In genomic region chr10:72344932-72345331, GRCh38 we compare ENCODE assay signal across 17 cellular contexts. TPM values are rescaled to one million over a fixed set of nuclear protein-coding genes. Genes with fewer than 3 reads are reported as not detected.
DNase-seq lines count a peak whose midpoint lies in the region; ATAC-seq, FAIRE-seq and TF ChIP-seq lines count a peak whose summit lies in the region.
"Had no signal": no experiment of that assay in that cellular context is flagged by ENCODE, and none has a peak within 500 bp of the region (broad histone marks: within the 10 kb centered on the region; RNA-seq: fewer than 3 reads in every experiment).

No MANE protein-coding gene starts in this region.

- H4K8ac ChIP-seq in neuronal stem cell (ENCODE audit: low read depth, low read length): no peak overlapping the region

- FAIRE-seq in GM18507 (lab: Jason Lieb, UNC): peak; percentile 71

- H3K9me3 Mint-ChIP-seq in activated CD4-positive, alpha-beta T cell treated with anti-CD3 and anti-CD28 coated beads, Interleukin-2, amount 10 ng/mL, durations not matched to agents 7 days and 5 days: no peaks in the 10 kb centered on the region
- H3K9me3 Mint-ChIP-seq in activated CD8-positive, alpha-beta T cell treated with anti-CD3 and anti-CD28 coated beads, Interleukin-2, amount 10 ng/mL, durations not matched to agents 7 days and 5 days (ENCODE audit: insufficient read depth): no peaks in the 10 kb centered on the region
- no peaks in the 10 kb centered on the region for H3K9me3 Mint-ChIP-seq in nephron progenitor cell
- H3K9me3 Mint-ChIP-seq: brain, nephron had no signal

- no peak overlapping the region for H3K4me3 Mint-ChIP-seq in activated CD4-positive, alpha-beta T cell treated with anti-CD3 and anti-CD28 coated beads, Interleukin-2, amount 10 ng/mL, durations not matched to agents 7 days and 5 days
- H3K4me3 Mint-ChIP-seq in activated CD8-positive, alpha-beta T cell treated with anti-CD3 and anti-CD28 coated beads, Interleukin-2, amount 10 ng/mL, durations not matched to agents 7 days and 5 days: no peak overlapping the region
- no peak overlapping the region for H3K4me3 Mint-ChIP-seq in nephron progenitor cell
- H3K4me3 Mint-ChIP-seq: brain, nephron had no signal

- peaks cover 5% of the 10 kb centered on the region for H3K79me1 ChIP-seq in neuronal stem cell (ENCODE audit: low read depth, low read length)

- POLR2A ChIA-PET in activated CD4-positive, alpha-beta T cell treated with anti-CD3 and anti-CD28 coated beads, Interleukin-2, amount 10 ng/mL, durations not matched to agents 7 days and 5 days (lab: Charles Lee): interaction anchor here (0.5 kb wide), 1 partner anchor 319 kb away, joined by 3 read pairs; no protein-coding TSS in a partner anchor
- POLR2A ChIA-PET in activated CD8-positive, alpha-beta T cell treated with anti-CD3 and anti-CD28 coated beads, Interleukin-2, amount 10 ng/mL, durations not matched to agents 7 days and 5 days (lab: Charles Lee): interaction anchor here (0.6 to 1.7 kb wide), 4 partner anchors 9 to 71 kb away, joined by 3 to 7 read pairs (median 5); partner anchors contain the start of genes DDIT4 and DNAJB12

- no peak overlapping the region for H4K91ac ChIP-seq in neuronal stem cell (ENCODE audit: low read depth, low read length, poor library complexity)

- H3K27me3 ChIP-seq in neuronal stem cell (ENCODE audit: control insufficient read depth in 3 of 3, insufficient read depth in 3 of 3, low read depth in 1 of 3, low read length in 3 of 3) (no peaks in the 10 kb centered on the region), WERI-Rb-1 (ENCODE audit: insufficient read depth, low read depth, severe bottlenecking) (no peaks in the 10 kb centered on the region)

- peaks cover 35% of the 10 kb centered on the region for H3K4me1 Mint-ChIP-seq in activated CD4-positive, alpha-beta T cell treated with anti-CD3 and anti-CD28 coated beads, Interleukin-2, amount 10 ng/mL, durations not matched to agents 7 days and 5 days
- peaks cover 33% of the 10 kb centered on the region for H3K4me1 Mint-ChIP-seq in activated CD8-positive, alpha-beta T cell treated with anti-CD3 and anti-CD28 coated beads, Interleukin-2, amount 10 ng/mL, durations not matched to agents 7 days and 5 days (ENCODE audit: low read depth)
- H3K4me1 Mint-ChIP-seq in nephron progenitor cell: no peaks in the 10 kb centered on the region
- H3K4me1 Mint-ChIP-seq: brain had no signal

- peak overlapping the region; percentile 25 for H3K23ac ChIP-seq in neuronal stem cell (ENCODE audit: low read depth, low read length, poor library complexity)

- H2BK120ac ChIP-seq in neuronal stem cell (ENCODE audit: low read depth, low read length): no peak overlapping the region

- no peak overlapping the region for H2AK5ac ChIP-seq in neuronal stem cell (ENCODE audit: low read depth, low read length)

- H2BK12ac ChIP-seq in neuronal stem cell (ENCODE audit: low read length): no peak overlapping the region

- CTCF ChIA-PET in activated CD4-positive, alpha-beta T cell treated with anti-CD3 and anti-CD28 coated beads, Interleukin-2, amount 10 ng/mL, durations not matched to agents 7 days and 5 days (lab: Charles Lee): interaction anchor here (0.5 to 1.6 kb wide), 8 partner anchors 9 to 725 kb away, joined by 3 to 8 read pairs (median 4); partner anchors contain the start of gene DNAJB12
- CTCF ChIA-PET in activated CD8-positive, alpha-beta T cell treated with anti-CD3 and anti-CD28 coated beads, Interleukin-2, amount 10 ng/mL, durations not matched to agents 7 days and 5 days (lab: Charles Lee): interaction anchor here (0.9 to 1.5 kb wide), 7 partner anchors 9 to 449 kb away, joined by 3 to 4 read pairs (median 4); no protein-coding TSS in a partner anchor

- peak overlapping the region; percentile 75 for H3K27ac Mint-ChIP-seq in activated CD4-positive, alpha-beta T cell treated with anti-CD3 and anti-CD28 coated beads, Interleukin-2, amount 10 ng/mL, durations not matched to agents 7 days and 5 days
- H3K27ac Mint-ChIP-seq in activated CD8-positive, alpha-beta T cell treated with anti-CD3 and anti-CD28 coated beads, Interleukin-2, amount 10 ng/mL, durations not matched to agents 7 days and 5 days: peak overlapping the region; percentile 77
- no peak overlapping the region for H3K27ac Mint-ChIP-seq in nephron progenitor cell
- H3K27ac Mint-ChIP-seq: nephron had no signal

- no peak overlapping the region for H3K18ac ChIP-seq in neuronal stem cell (ENCODE audit: low read length)

- no peak overlapping the region for H2BK15ac ChIP-seq in neuronal stem cell (ENCODE audit: low read length)

- no CpG with 5 or more reads among the region's 11 CpGs for WGBS in neuronal stem cell (ENCODE audit: extremely low coverage in 2 of 2, insufficient read length in 2 of 2, insufficient replicate concordance in 1 of 2), 2 donors

- H3K4me2 ChIP-seq in neuronal stem cell (ENCODE audit: insufficient read depth, low read length, poor library complexity, severe bottlenecking): no peak overlapping the region

- H2AFZ ChIP-seq in neuronal stem cell (ENCODE audit: low read length): no peak overlapping the region

- peaks cover 25 to 72% of the 10 kb centered on the region in 2 donors for H3K36me3 ChIP-seq in neuronal stem cell (replicated peaks in 1 of 2; ENCODE audit: control insufficient read depth in 2 of 2, insufficient read depth in 2 of 2, low read length in 2 of 2)
- peaks cover 26% of the 10 kb centered on the region for H3K36me3 ChIP-seq in WERI-Rb-1

- TF ChIP-seq CTCF in nephron progenitor cell (IDR thresholded peaks at IDR 0.05) (no peak), WERI-Rb-1 (IDR thresholded peaks at IDR 0.05; ENCODE audit: low read depth, low read length) (no peak)

- H3K4me3 ChIP-seq in neuronal stem cell (ENCODE audit: low read length in 2 of 2): no peak overlapping the region
- no peak overlapping the region for H3K4me3 ChIP-seq in WERI-Rb-1 (ENCODE audit: low read depth, low read length)
- H3K4me3 ChIP-seq: lung had no signal

- H3K9me3 ChIP-seq in neuronal stem cell (replicated peaks in 1 of 2; ENCODE audit: control insufficient read depth in 2 of 2, insufficient read depth in 1 of 2, low read depth in 1 of 2, low read length in 2 of 2) (no peaks in the 10 kb centered on the region), WERI-Rb-1 (ENCODE audit: severe bottlenecking) (no peaks in the 10 kb centered on the region)

- no peak for DNase-seq in activated CD4-positive, alpha-beta T cell treated with anti-CD3 and anti-CD28 coated beads, Interleukin-2, amount 10 ng/mL, durations not matched to agents 7 days and 5 days
- no peak for DNase-seq in activated CD4-positive, alpha-beta T cell treated with anti-CD3 and anti-CD28 coated beads for 48 hours
- DNase-seq in GM18507 (ENCODE audit: extremely low spot score, insufficient read length, low read depth) (no peak), neuronal stem cell (ENCODE audit: low spot score) (no peak), nephron progenitor cell (no peak), caudate nucleus (lab: John Stamatoyannopoulos, UW) (no peak), WERI-Rb-1 (no peak)
- DNase-seq in activated CD8-positive, alpha-beta T cell treated with anti-CD3 and anti-CD28 coated beads, Interleukin-2, amount 10 ng/mL, durations not matched to agents 7 days and 5 days: no peak
- DNase-seq: activated gamma-delta T cell, EL, Karpas-422, NCI-H1694, NCI-H526 had no signal

- H2BK5ac ChIP-seq in neuronal stem cell (ENCODE audit: low read length): no peak overlapping the region

- ATAC-seq in activated CD8-positive, alpha-beta T cell treated with anti-CD3 and anti-CD28 coated beads, Interleukin-2, amount 10 ng/mL, durations not matched to agents 7 days and 5 days: peak; percentile 21
- ATAC-seq: Panc1 had no signal

- no peak overlapping the region for H3K4ac ChIP-seq in neuronal stem cell (ENCODE audit: low read length)

- no peaks in the 10 kb centered on the region for H3K27me3 Mint-ChIP-seq in activated CD4-positive, alpha-beta T cell treated with anti-CD3 and anti-CD28 coated beads, Interleukin-2, amount 10 ng/mL, durations not matched to agents 7 days and 5 days
- H3K27me3 Mint-ChIP-seq in activated CD8-positive, alpha-beta T cell treated with anti-CD3 and anti-CD28 coated beads, Interleukin-2, amount 10 ng/mL, durations not matched to agents 7 days and 5 days (ENCODE audit: low read depth): no peaks in the 10 kb centered on the region
- H3K27me3 Mint-ChIP-seq in nephron progenitor cell (ENCODE audit: low read depth, poor library complexity): no peaks in the 10 kb centered on the region
- H3K27me3 Mint-ChIP-seq: brain had no signal

- H3K9ac ChIP-seq in neuronal stem cell (ENCODE audit: low read depth, low read length, poor library complexity): peak overlapping the region; percentile 60

- H3K36me3 Mint-ChIP-seq in activated CD4-positive, alpha-beta T cell treated with anti-CD3 and anti-CD28 coated beads, Interleukin-2, amount 10 ng/mL, durations not matched to agents 7 days and 5 days (ENCODE audit: low read depth): peaks cover 25% of the 10 kb centered on the region
- H3K36me3 Mint-ChIP-seq in activated CD8-positive, alpha-beta T cell treated with anti-CD3 and anti-CD28 coated beads, Interleukin-2, amount 10 ng/mL, durations not matched to agents 7 days and 5 days (ENCODE audit: low read depth): peaks cover 36% of the 10 kb centered on the region
- H3K36me3 Mint-ChIP-seq in nephron progenitor cell (ENCODE audit: low read depth): peaks cover 19% of the 10 kb centered on the region

- H3K14ac ChIP-seq in neuronal stem cell (ENCODE audit: low read length): no peak overlapping the region

- H3K4me1 ChIP-seq in neuronal stem cell (ENCODE audit: control insufficient read depth in 2 of 2, insufficient read depth in 1 of 2, low read depth in 1 of 2, low read length in 2 of 2): no peaks in the 10 kb centered on the region

- no peak overlapping the region for H3K27ac ChIP-seq in neuronal stem cell (replicated peaks; ENCODE audit: low read length)
- no peak overlapping the region for H3K27ac ChIP-seq in caudate nucleus (ENCODE audit: low read depth, low read length)
- no peak overlapping the region for H3K27ac ChIP-seq in WERI-Rb-1

RNA-seq across cellular contexts. Expression of gene DNAJB12, which starts 9.8 kb away (rescaled TPM):
- total RNA-seq in activated CD4-positive, alpha-beta T cell treated with anti-CD3 and anti-CD28 coated beads, Interleukin-2, amount 10 ng/mL, durations not matched to agents 7 days and 5 days: 10 to 100 TPM; 31.8 to 34.5 TPM
- 10 to 100 TPM; 26.4 to 29.7 TPM for total RNA-seq in activated CD8-positive, alpha-beta T cell treated with anti-CD3 and anti-CD28 coated beads, Interleukin-2, amount 10 ng/mL, durations not matched to agents 7 days and 5 days
- polyA plus RNA-seq in neuronal stem cell (2013, experiment 1 of 2): 10.8 TPM
- polyA plus RNA-seq in neuronal stem cell (2013, experiment 2 of 2): 10.2 TPM
